ENCODE assay signal across 8 cellular contexts in genomic region chr12:105256431-105256830, GRCh38. TPM values are rescaled to one million over a fixed set of nuclear protein-coding genes. Genes with fewer than 3 reads are reported as not detected.
A peak's percentile ranks its signal among the peaks of the same experiment; 100 is the strongest.
DNase-seq lines count a peak whose midpoint lies in the region; ATAC-seq, FAIRE-seq and TF ChIP-seq lines count a peak whose summit lies in the region.
"Not testable (repeated sequence)": the region's sequence is repeated elsewhere in the genome, so short reads cannot be mapped to it uniquely, and the experiment has no call there.

No MANE protein-coding gene starts in this region.

- peak overlapping the region; percentile 100 for H2BK20ac ChIP-seq in IMR-90 (ENCODE audit: low read depth, low read length)

- peak overlapping the region; percentile 95 for H4K91ac ChIP-seq in IMR-90 (ENCODE audit: insufficient read depth, low read depth, low read length)

- H3K9ac ChIP-seq in IMR-90 (ENCODE audit: low read depth, low read length) (peak overlapping the region; percentile 32; the same call in 1 of the 2 replicates), astrocyte (ENCODE audit: low read length) (peak overlapping the region; percentile 72)
- H3K9ac ChIP-seq in endodermal cell (ENCODE audit: extremely low read depth, low read length, poor library complexity, severe bottlenecking); subcutaneous abdominal adipose tissue (ENCODE audit: low read length in 5 of 5): not testable (repeated sequence)

- H4K8ac ChIP-seq in IMR-90 (ENCODE audit: low read depth in 2 of 2, low read length in 2 of 2), result peak overlapping the region; percentile 87 to 96

- in situ Hi-C loops in IMR-90 (cut with MboI; ENCODE audit: low sequenced_read_pairs), result not testable (repeated sequence)

- BruUV-seq in IMR-90 (replicated peaks; lab: Mats Ljungman, UMichigan), result not testable (repeated sequence)

- intact Hi-C loops in IMR-90 (cut with micrococcal nuclease), result loop anchor here (2.0 to 10.0 kb wide), 2 partner anchors 22 to 828 kb away; no protein-coding TSS in a partner anchor
- intact Hi-C loops in aorta (cut with DNase I), result not testable (repeated sequence)

- H4K20me1 ChIP-seq in IMR-90 (ENCODE audit: insufficient read depth, low read length); astrocyte (ENCODE audit: insufficient read depth, low read length); osteoblast (ENCODE audit: insufficient read depth, low read length): not testable (repeated sequence)

- peak overlapping the region; percentile 98 for H3K56ac ChIP-seq in IMR-90 (ENCODE audit: extremely low read depth, insufficient read depth, low read length)

- H2AK9ac ChIP-seq in IMR-90 (replicated peaks; ENCODE audit: low read depth, low read length, poor library complexity), result peak overlapping the region; percentile 79

- peak overlapping the region; percentile 97 for H3K18ac ChIP-seq in IMR-90 (ENCODE audit: low read depth, low read length)

- H3K4me1 ChIP-seq in A549 (peaks cover 44% of the 10 kb centered on the region), IMR-90 (ENCODE audit: control insufficient read depth, insufficient read depth, low read length) (peaks cover 42% of the 10 kb centered on the region), SJSA1 (replicated peaks) (peaks cover 62% of the 10 kb centered on the region), astrocyte (ENCODE audit: insufficient read depth, low read length) (peaks cover 47% of the 10 kb centered on the region), osteoblast (ENCODE audit: insufficient read depth, low read length) (peaks cover 60% of the 10 kb centered on the region)
- H3K4me1 ChIP-seq in endodermal cell (ENCODE audit: control insufficient read depth, insufficient read depth, low read length); subcutaneous abdominal adipose tissue (ENCODE audit: control insufficient read depth in 5 of 5, insufficient read depth in 5 of 5, low read length in 5 of 5); aorta (ENCODE audit: control insufficient read depth in 1 of 2, insufficient read depth in 2 of 2, low read length in 2 of 2): not testable (repeated sequence)

- TF ChIP-seq CTCF in A549 (IDR thresholded peaks at IDR 0.05); IMR-90 (conservative IDR thresholded peaks at IDR 0.05; ENCODE audit: low read depth, low read length); astrocyte (IDR thresholded peaks at IDR 0.05; ENCODE audit: insufficient read depth, low read depth, low read length); osteoblast (IDR thresholded peaks at IDR 0.05; ENCODE audit: extremely low read depth, low read depth, low read length): not testable (repeated sequence)
- TF ChIP-seq CTCF in endodermal cell (conservative IDR thresholded peaks at IDR 0.05), result peak; percentile 14

- peaks cover 45% of the 10 kb centered on the region for H3K4me1 Mint-ChIP-seq in astrocyte (ENCODE audit: low read depth, unreplicated experiment)
- not testable (repeated sequence) for H3K4me1 Mint-ChIP-seq in endodermal cell

- dilution Hi-C loops in IMR-90 (cut with HindIII; ENCODE audit: low sequenced_read_pairs, unreplicated experiment), result not testable (repeated sequence)

- not testable (repeated sequence) for H3K4me3 ChIP-seq in A549; IMR-90 (ENCODE audit: insufficient read depth, low read depth, low read length); SJSA1; endodermal cell (ENCODE audit: low read length); osteoblast (ENCODE audit: insufficient read depth, low read length); subcutaneous abdominal adipose tissue (ENCODE audit: low read depth in 1 of 5, low read length in 5 of 5); aorta (ENCODE audit: low read length in 2 of 2)
- peak overlapping the region; percentile 2 for H3K4me3 ChIP-seq in astrocyte (ENCODE audit: insufficient read depth, low read depth, low read length)

- not testable (repeated sequence) for TF ChIP-seq EP300 in A549 (IDR thresholded peaks at IDR 0.05)

- FAIRE-seq in A549 (lab: Jason Lieb, UNC); astrocyte (lab: Jason Lieb, UNC): not testable (repeated sequence)

- not testable (repeated sequence) for H3K27me3 ChIP-seq in IMR-90 (ENCODE audit: control insufficient read depth, insufficient read depth, low read length); SJSA1 (replicated peaks); astrocyte (ENCODE audit: insufficient read depth, low read length); endodermal cell (ENCODE audit: control insufficient read depth, insufficient read depth, low read length, poor library complexity, severe bottlenecking); osteoblast (ENCODE audit: insufficient read depth, low read length); subcutaneous abdominal adipose tissue (ENCODE audit: control insufficient read depth in 5 of 5, insufficient read depth in 4 of 5, low read length in 5 of 5); aorta (ENCODE audit: control insufficient read depth in 1 of 2, insufficient read depth in 2 of 2, low read length in 1 of 2)

- H3K4me3 Mint-ChIP-seq in astrocyte (ENCODE audit: unreplicated experiment); endodermal cell: not testable (repeated sequence)

- H3K27me3 Mint-ChIP-seq in astrocyte (ENCODE audit: low read depth, unreplicated experiment); endodermal cell (ENCODE audit: insufficient read depth): not testable (repeated sequence)

- peak overlapping the region; percentile 48 for H4K5ac ChIP-seq in IMR-90 (ENCODE audit: low read depth, low read length)

- not testable (repeated sequence) for H3K9me3 ChIP-seq in A549; IMR-90 (ENCODE audit: control insufficient read depth, insufficient read depth, low read length); SJSA1 (replicated peaks); astrocyte (ENCODE audit: insufficient read depth, low read depth, low read length); endodermal cell (ENCODE audit: control insufficient read depth, low read length); osteoblast (ENCODE audit: low read depth, low read length); subcutaneous abdominal adipose tissue (ENCODE audit: control insufficient read depth in 5 of 5, low read length in 5 of 5); aorta (ENCODE audit: control insufficient read depth, low read length)

- H3K4ac ChIP-seq in IMR-90 (ENCODE audit: low read depth, low read length), result peak overlapping the region; percentile 99

- H2BK120ac ChIP-seq in IMR-90 (ENCODE audit: low read depth, low read length), result peak overlapping the region; percentile 99

- H3K14ac ChIP-seq in IMR-90 (replicated peaks; ENCODE audit: low read depth, low read length), result peak overlapping the region; percentile 90

- not testable (repeated sequence) for DNase-seq in A549 (ENCODE audit: low read depth in 1 of 2, low spot score in 1 of 2); IMR-90; astrocyte (ENCODE audit: low read depth); endodermal cell; osteoblast (ENCODE audit: insufficient read length, low spot score, missing footprints); aorta
- peak in 1 of 2 experiments; percentile 88 for DNase-seq in SJSA1 (ENCODE audit: low read depth in 1 of 2, low spot score in 2 of 2)

- peak overlapping the region; percentile 99 for H2AK5ac ChIP-seq in IMR-90 (ENCODE audit: low read depth, low read length)

- H3K36me3 Mint-ChIP-seq in astrocyte (ENCODE audit: low read depth, unreplicated experiment); endodermal cell (ENCODE audit: low read depth): not testable (repeated sequence)

- not testable (repeated sequence) for ATAC-seq in A549; IMR-90 (ENCODE audit: low read depth); aorta (ENCODE audit: low FRiP score)

- 87% methylated on average over 5 of the region's 5 CpGs for WGBS in A549 (ENCODE audit: missing lambda C conversion rate)
- WGBS in IMR-90 (ENCODE audit: extremely low coverage in 2 of 2, insufficient read length in 1 of 2), 2 experiments, result no CpG with 5 or more reads among the region's 5 CpGs
- WGBS in endodermal cell (ENCODE audit: insufficient coverage in 1 of 2, insufficient read length in 1 of 2), 2 experiments, result 70 to 77% methylated on average over 4 to 5 of the region's 5 CpGs
- WGBS in aorta, 2 donors, result 89 to 92% methylated on average over 5 of the region's 5 CpGs

- peaks cover 28% of the 10 kb centered on the region for H3K9me1 ChIP-seq in IMR-90 (ENCODE audit: insufficient read depth, low read length)

- not testable (repeated sequence) for H3K36me3 ChIP-seq in IMR-90 (ENCODE audit: control insufficient read depth, insufficient read depth, low read length); astrocyte (ENCODE audit: insufficient read depth, low read length); endodermal cell (ENCODE audit: control insufficient read depth, insufficient read depth, low read length); osteoblast (ENCODE audit: insufficient read depth, low read length); subcutaneous abdominal adipose tissue (ENCODE audit: control insufficient read depth in 5 of 5, insufficient read depth in 5 of 5, low read length in 5 of 5); aorta (ENCODE audit: control insufficient read depth in 1 of 2, insufficient read depth in 2 of 2, low read length in 1 of 2)
- H3K36me3 ChIP-seq in SJSA1, result peaks cover 18% of the 10 kb centered on the region

- peak overlapping the region; percentile 86 for H3K23ac ChIP-seq in IMR-90 (ENCODE audit: low read depth, low read length)

- not testable (repeated sequence) for H2AFZ ChIP-seq in IMR-90 (replicated peaks; ENCODE audit: low read length, poor library complexity); astrocyte (ENCODE audit: low read depth, low read length); osteoblast (ENCODE audit: low read length)

- POLR2A ChIA-PET in A549 (lab: Yijun Ruan, JAX); IMR-90 (lab: Charles Lee; ENCODE audit: unreplicated experiment): not testable (repeated sequence)

- not testable (repeated sequence) for H3K9me3 Mint-ChIP-seq in astrocyte (ENCODE audit: unreplicated experiment); endodermal cell

- H3K79me1 ChIP-seq in IMR-90 (ENCODE audit: low read depth in 1 of 2, low read length in 2 of 2), result peaks cover 4 to 47% of the 10 kb centered on the region in 2 experiments; a peak in 2 of 4 replicates

- peak overlapping the region; percentile 78 for H3K27ac Mint-ChIP-seq in astrocyte (ENCODE audit: unreplicated experiment)
- H3K27ac Mint-ChIP-seq in endodermal cell, result not testable (repeated sequence)

- peak overlapping the region; percentile 49 for H3K4me2 ChIP-seq in A549
- H3K4me2 ChIP-seq in IMR-90 (ENCODE audit: low read depth, low read length), result peak overlapping the region; percentile 20; the same call in 1 of the 2 replicates
- peak overlapping the region; percentile 76 for H3K4me2 ChIP-seq in astrocyte (ENCODE audit: low read length)
- H3K4me2 ChIP-seq in osteoblast (ENCODE audit: insufficient read depth, low read length), result peak overlapping the region; percentile 35

- CTCF ChIA-PET in A549 (lab: Yijun Ruan, JAX), result interaction anchor here (1.1 to 1.5 kb wide), 2 partner anchors 21 to 32 kb away, joined by 3 to 5 read pairs; no protein-coding TSS in a partner anchor
- CTCF ChIA-PET in IMR-90 (lab: Yijun Ruan, JAX), result not testable (repeated sequence)

- H3K27ac ChIP-seq in A549, result peak overlapping the region; percentile 29 to 49; a peak in 4 of 6 replicates
- peak overlapping the region; percentile 81 for H3K27ac ChIP-seq in IMR-90 (ENCODE audit: insufficient read depth, low read length)
- H3K27ac ChIP-seq in SJSA1, result peak overlapping the region; percentile 98
- peak overlapping the region; percentile 97 for H3K27ac ChIP-seq in astrocyte (ENCODE audit: low read depth, low read length)
- not testable (repeated sequence) for H3K27ac ChIP-seq in endodermal cell (ENCODE audit: low read depth, low read length)
- H3K27ac ChIP-seq in osteoblast (ENCODE audit: low read depth, low read length), result peak overlapping the region; percentile 91
- H3K27ac ChIP-seq in subcutaneous abdominal adipose tissue (ENCODE audit: low read depth, low read length), result peak overlapping the region; percentile 21
- H3K27ac ChIP-seq in aorta (ENCODE audit: low read depth in 1 of 2, low read length in 2 of 2), result peak overlapping the region; percentile 3 to 58

- H3K79me2 ChIP-seq in astrocyte (ENCODE audit: insufficient read depth, low read length); osteoblast (ENCODE audit: insufficient read depth, low read length): not testable (repeated sequence)

- TF ChIP-seq POLR2A in A549 (IDR thresholded peaks at IDR 0.05; ENCODE audit: low read length); IMR-90 (IDR thresholded peaks at IDR 0.05; ENCODE audit: low read depth, low read length): not testable (repeated sequence)

- H2BK5ac ChIP-seq in IMR-90 (ENCODE audit: low read depth, low read length, poor library complexity, severe bottlenecking), result peak overlapping the region; percentile 100

- peak overlapping the region; percentile 81 for H2BK15ac ChIP-seq in IMR-90 (ENCODE audit: low read depth, low read length)

- not testable (repeated sequence) for TF ChIP-seq RAD21 in A549 (conservative IDR thresholded peaks at IDR 0.05 in 1 of 2, IDR thresholded peaks at IDR 0.05 in 1 of 2); IMR-90 (IDR thresholded peaks at IDR 0.05; ENCODE audit: low read length)

RNA-seq across cellular contexts. Expression of gene APPL2, which starts 20.5 kb away (rescaled TPM):
- 48.1 and 62.6 TPM in 2 replicates for polyA plus RNA-seq in A549 (2011; rRNA removed)
- 19.2 and 22.1 TPM in 2 replicates for polyA plus RNA-seq in A549 (2012; cell fraction: cytosol; rRNA removed)
- polyA plus RNA-seq in A549 (2012; cell fraction: nucleus; rRNA removed), result 15.7 and 23.0 TPM in 2 replicates
- 21.7 to 25.8 TPM (median 24.1 TPM) in 3 replicates for polyA plus RNA-seq in A549 (2017; fragmentation: RNase III; extraction: RNeasy Plus Mini Kit Qiagen cat#74134 plus additional on column Dnase treatment)
- polyA minus RNA-seq in A549 (2011; rRNA and poly(A)+ RNA removed), result 34.5 and 37.0 TPM in 2 replicates
- 42.3 and 53.3 TPM in 2 replicates for total RNA-seq in IMR-90 (2012; rRNA removed)
- polyA plus RNA-seq in IMR-90 (2012; rRNA removed), result 50.3 and 65.8 TPM in 2 replicates
- polyA plus RNA-seq in IMR-90 (2012; cell fraction: cytosol; rRNA removed), result 18.1 and 37.3 TPM in 2 replicates
- 26.2 and 113 TPM in 2 replicates for polyA plus RNA-seq in IMR-90 (2012; cell fraction: nucleus; rRNA removed; ENCODE audit: low replicate concordance)
- total RNA-seq in SJSA1 (2014; rRNA removed; shearing (Covaris generic)), result 519 and 584 TPM in 2 replicates
- 16.6 and 17.7 TPM in 2 replicates for total RNA-seq in astrocyte
- 10 to 100 TPM; 31.8 to 35.2 TPM for total RNA-seq in endodermal cell
- 40.4 TPM for polyA plus RNA-seq in endodermal cell (2013, experiment 1 of 2)
- 37.2 TPM for polyA plus RNA-seq in endodermal cell (2013, experiment 2 of 2)
- 67.0 and 91.3 TPM in 2 replicates for total RNA-seq in osteoblast
- 10 to 100 TPM; 43.9 to 65.2 TPM for total RNA-seq in aorta
- polyA plus RNA-seq in aorta, result 10 to 100 TPM; 15.0 to 48.8 TPM

Comparison
In these comparisons a context has a peak if more than half of its experiments do, and no peak if none do; other contexts are left out.
1. H3K4me2 ChIP-seq: peak in every context shown above with its lines; median percentile 76 in astrocyte; 49 in A549; 35 in osteoblast; 20 in IMR-90.